In genomic region chr5:172683696-172684464, GRCh38 we compare ENCODE assay signal across 8 cellular contexts. TPM values are rescaled to one million over a fixed set of nuclear protein-coding genes. Genes with fewer than 3 reads are reported as not detected.
DNase-seq lines count a peak whose midpoint lies in the region; ATAC-seq, FAIRE-seq and TF ChIP-seq lines count a peak whose summit lies in the region.

No MANE protein-coding gene starts in this region.

- intact Hi-C loops in sciatic nerve (cut with DNase I): no loop called here

- ATAC-seq in sciatic nerve (peak; percentile 58), HG03196 (IDR thresholded peaks at IDR 0.05; ENCODE audit: unreplicated experiment) (no peak), GM18519 (IDR thresholded peaks at IDR 0.05; ENCODE audit: low FRiP score, unreplicated experiment) (no peak)

- H3K9me3 ChIP-seq in BLaER1 treated with 17β-estradiol and CSF1 and Interleukin-3, amounts not matched to agents 10 nM and 100 nM (replicated peaks in 1 of 11): peaks cover 0 to 9% (median 0%) of the 10 kb centered on the region in 11 experiments; a peak in 4 of 22 replicates
- H3K9me3 ChIP-seq in MM.1S (replicated peaks; ENCODE audit: insufficient read depth, low read length): no peaks in the 10 kb centered on the region

- no peaks in the 10 kb centered on the region for H3K9me2 ChIP-seq in MM.1S (replicated peaks; ENCODE audit: insufficient read depth, low read length)

- peaks cover 46 to 90% (median 85%) of the 10 kb centered on the region in 10 experiments for H3K4me1 ChIP-seq in BLaER1 treated with 17β-estradiol and CSF1 and Interleukin-3, amounts not matched to agents 10 nM and 100 nM
- peaks cover 6% of the 10 kb centered on the region for H3K4me1 ChIP-seq in MM.1S (ENCODE audit: low read length)

- peaks cover 0 to 87% (median 59%) of the 10 kb centered on the region in 11 experiments; a peak in 18 of 22 replicates for H3K36me3 ChIP-seq in BLaER1 treated with 17β-estradiol and CSF1 and Interleukin-3, amounts not matched to agents 10 nM and 100 nM
- H3K36me3 ChIP-seq in MM.1S (replicated peaks; ENCODE audit: insufficient read depth, low read length): no peaks in the 10 kb centered on the region

- peak overlapping the region in 9 of 10 experiments; percentile 22 to 61 (median 44); a peak in 16 of 20 replicates for H3K4me3 ChIP-seq in BLaER1 treated with 17β-estradiol and CSF1 and Interleukin-3, amounts not matched to agents 10 nM and 100 nM
- H3K4me3 ChIP-seq in MM.1S (ENCODE audit: low read length): no peak overlapping the region

- peak overlapping the region; percentile 49 to 77 (median 67); a peak in 20 of 22 replicates for H3K9ac ChIP-seq in BLaER1 treated with 17β-estradiol and CSF1 and Interleukin-3, amounts not matched to agents 10 nM and 100 nM
- H3K9ac ChIP-seq in MM.1S (ENCODE audit: low read length): no peak overlapping the region

- H3K27ac ChIP-seq in BLaER1 treated with 17β-estradiol and CSF1 and Interleukin-3, amounts not matched to agents 10 nM and 100 nM: peak overlapping the region; percentile 41 to 81 (median 71); a peak in 20 of 22 replicates
- H3K27ac ChIP-seq in MM.1S (ENCODE audit: low read length): no peak overlapping the region

- peak; percentile 63 for DNase-seq in activated CD4-positive, alpha-beta T cell treated with anti-CD3 and anti-CD28 coated beads, Interleukin-2, amount 50 U/mL, for 1 hour
- peak; percentile 25 for DNase-seq in effector CD4-positive, alpha-beta T cell
- DNase-seq in sciatic nerve (ENCODE audit: low spot score) (no peak), MM.1S (no peak), GM12891 (ENCODE audit: insufficient read length, low spot score) (no peak)

- H4K20me1 ChIP-seq in BLaER1 treated with 17β-estradiol and CSF1 and Interleukin-3, amounts not matched to agents 10 nM and 100 nM: peaks cover 0 to 23% (median 0%) of the 10 kb centered on the region in 11 experiments; a peak in 3 of 22 replicates
- no peaks in the 10 kb centered on the region for H4K20me1 ChIP-seq in MM.1S (ENCODE audit: insufficient read depth, low read length)

- H2AFZ ChIP-seq in MM.1S (ENCODE audit: low read length): no peak overlapping the region

- FAIRE-seq in GM12891 (lab: Jason Lieb, UNC): no peak

- TF ChIP-seq POLR2A in GM12891 (IDR thresholded peaks at IDR 0.05; ENCODE audit: low read depth, low read length): no peak

- no peaks in the 10 kb centered on the region for H3K27me3 ChIP-seq in BLaER1 treated with 17β-estradiol and CSF1 and Interleukin-3, amounts not matched to agents 10 nM and 100 nM
- no peaks in the 10 kb centered on the region for H3K27me3 ChIP-seq in MM.1S (replicated peaks; ENCODE audit: insufficient read depth, low read length)

- H3K79me2 ChIP-seq in MM.1S (ENCODE audit: low read length): no peaks in the 10 kb centered on the region

- peak overlapping the region; percentile 54 to 88 (median 73) for H3K4me2 ChIP-seq in BLaER1 treated with 17β-estradiol and CSF1 and Interleukin-3, amounts not matched to agents 10 nM and 100 nM
- no peak overlapping the region for H3K4me2 ChIP-seq in MM.1S (ENCODE audit: low read depth, low read length)

- no peaks in the 10 kb centered on the region for H3F3A ChIP-seq in MM.1S (ENCODE audit: insufficient read depth, low read length)

- TF ChIP-seq CTCF in MM.1S (IDR thresholded peaks at IDR 0.05; ENCODE audit: low read length): no peak

TF ChIP-seq in GM12891, 5 proteins besides CTCF, POLR2A, EP300 and RAD21:
- TF ChIP-seq PAX5 (IDR thresholded peaks at IDR 0.05; ENCODE audit: insufficient read depth, low read length, severe bottlenecking): no peak
- TF ChIP-seq POU2F2 (IDR thresholded peaks at IDR 0.05; ENCODE audit: low read depth, low read length): no peak
- TF ChIP-seq SPI1 (IDR thresholded peaks at IDR 0.05; ENCODE audit: low read depth, low read length): no peak
- no peak for TF ChIP-seq POLR2AphosphoS5 (IDR thresholded peaks at IDR 0.05; ENCODE audit: low read depth, low read length)
- no peak for TF ChIP-seq TAF1 (IDR thresholded peaks at IDR 0.05; ENCODE audit: low read depth, low read length)

RNA-seq across cellular contexts. Expression of gene NEURL1B, which starts 42.8 kb away (rescaled TPM):
- 53.7 TPM for total RNA-seq in sciatic nerve
- 0.30 TPM for polyA plus RNA-seq in GM12891 (2012; ENCODE audit: low read depth, missing spikeins)

Comparison
In these comparisons a context has a peak if more than half of its experiments do, and no peak if none do; other contexts are left out.
1. DNase-seq: peak in activated CD4-positive, alpha-beta T cell treated with anti-CD3 and anti-CD28 coated beads, Interleukin-2, amount 50 U/mL, for 1 hour (single experiment) and effector CD4-positive, alpha-beta T cell (single experiment); none in sciatic nerve (single experiment), MM.1S (single experiment) and GM12891 (single experiment).